8 cellular contexts compared by ENCODE assay signal in the genomic region with DNA sequence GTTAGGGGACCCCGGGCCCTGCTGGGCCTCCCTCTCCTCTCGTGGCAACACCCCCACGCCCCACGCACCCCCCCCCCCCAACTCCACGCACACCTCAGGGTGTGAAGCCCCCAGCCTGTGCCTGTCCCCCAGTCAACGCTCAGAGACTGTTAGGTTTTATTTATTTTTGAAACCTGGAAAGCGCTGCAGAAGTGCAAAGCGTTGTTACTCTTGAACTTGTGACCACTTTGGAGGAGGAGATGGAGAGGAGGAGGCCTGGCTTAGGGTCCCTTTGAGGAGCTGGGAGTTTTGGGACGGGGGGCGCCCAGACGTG. TPM values are rescaled to one million over a fixed set of nuclear protein-coding genes. Genes with fewer than 3 reads are reported as not detected.
A peak's percentile ranks its signal among the peaks of the same experiment; 100 is the strongest.
DNase-seq lines count a peak whose midpoint lies in the region; ATAC-seq and TF ChIP-seq lines count a peak whose summit lies in the region.

No MANE protein-coding gene starts in this region.

- H3K4me2 ChIP-seq in DND-41 (ENCODE audit: insufficient read depth, low read length), result peak overlapping the region; percentile 89
- peak overlapping the region; percentile 100 for H3K4me2 ChIP-seq in osteoblast (ENCODE audit: insufficient read depth, low read length)

- peak overlapping the region; percentile 58 for H3K9ac ChIP-seq in DND-41 (ENCODE audit: low read depth, low read length)

- no peaks in the 10 kb centered on the region for H3K27me3 ChIP-seq in DND-41 (ENCODE audit: insufficient read depth, low read length, poor library complexity)
- no peaks in the 10 kb centered on the region for H3K27me3 ChIP-seq in SJSA1 (replicated peaks)
- no peaks in the 10 kb centered on the region for H3K27me3 ChIP-seq in esophagus squamous epithelium
- no peaks in the 10 kb centered on the region for H3K27me3 ChIP-seq in osteoblast (ENCODE audit: insufficient read depth, low read length)

- no peaks in the 10 kb centered on the region for H4K20me1 ChIP-seq in DND-41 (ENCODE audit: insufficient read depth, low read length)
- H4K20me1 ChIP-seq in osteoblast (ENCODE audit: insufficient read depth, low read length), result no peaks in the 10 kb centered on the region

- H3K4me3 ChIP-seq in DND-41 (ENCODE audit: low read depth in 1 of 2, low read length in 2 of 2) (peak overlapping the region; percentile 25 to 66; a peak in 3 of 4 replicates), SJSA1 (peak overlapping the region; percentile 51), esophagus squamous epithelium (peak overlapping the region; percentile 59 to 89 (median 72)), osteoblast (ENCODE audit: insufficient read depth, low read length) (peak overlapping the region; percentile 77)

- H3K36me3 ChIP-seq in DND-41 (ENCODE audit: insufficient read depth, low read length) (peaks cover 5% of the 10 kb centered on the region; the same call in 1 of the 2 replicates), SJSA1 (no peaks in the 10 kb centered on the region), esophagus squamous epithelium (peaks cover 0 to 33% (median 8%) of the 10 kb centered on the region in 3 donors), osteoblast (ENCODE audit: insufficient read depth, low read length) (peaks cover 7% of the 10 kb centered on the region)

- no peak for ATAC-seq in DND-41 (ENCODE audit: insufficient read depth, low read depth)

- H3K27ac ChIP-seq in DND-41 (ENCODE audit: low read length), result peak overlapping the region; percentile 60; the same call in 1 of the 2 replicates
- H3K27ac ChIP-seq in SJSA1, result no peak overlapping the region
- peak overlapping the region; percentile 90 to 99 (median 97) for H3K27ac ChIP-seq in esophagus squamous epithelium
- H3K27ac ChIP-seq in osteoblast (ENCODE audit: low read depth, low read length), result peak overlapping the region; percentile 70

- H3K4me1 ChIP-seq in DND-41 (ENCODE audit: insufficient read depth, low read length), result peaks cover 41% of the 10 kb centered on the region
- H3K4me1 ChIP-seq in SJSA1 (replicated peaks), result peaks cover 16% of the 10 kb centered on the region
- H3K4me1 ChIP-seq in esophagus squamous epithelium, result peaks cover 32 to 83% (median 38%) of the 10 kb centered on the region in 3 donors
- peaks cover 24% of the 10 kb centered on the region for H3K4me1 ChIP-seq in osteoblast (ENCODE audit: insufficient read depth, low read length)

- no peak for TF ChIP-seq POLR2A in esophagus squamous epithelium (IDR thresholded peaks at IDR 0.05)

- H3K79me2 ChIP-seq in DND-41 (ENCODE audit: insufficient read depth, low read length), result no peaks in the 10 kb centered on the region
- H3K79me2 ChIP-seq in osteoblast (ENCODE audit: insufficient read depth, low read length), result no peaks in the 10 kb centered on the region

- H3K9me3 ChIP-seq in DND-41 (ENCODE audit: insufficient read depth, low read length, severe bottlenecking) (no peaks in the 10 kb centered on the region), SJSA1 (replicated peaks) (no peaks in the 10 kb centered on the region), esophagus squamous epithelium (no peaks in the 10 kb centered on the region), osteoblast (ENCODE audit: low read depth, low read length) (no peaks in the 10 kb centered on the region)

- TF ChIP-seq CTCF in DND-41 (IDR thresholded peaks at IDR 0.05; ENCODE audit: borderline replicate concordance, extremely low read depth, low read length, poor library complexity, severe bottlenecking) (no peak), esophagus squamous epithelium (IDR thresholded peaks at IDR 0.05) (no peak), osteoblast (IDR thresholded peaks at IDR 0.05; ENCODE audit: extremely low read depth, low read depth, low read length) (no peak)

- H2AFZ ChIP-seq in DND-41 (ENCODE audit: low read depth, low read length), result peak overlapping the region; percentile 80
- H2AFZ ChIP-seq in osteoblast (ENCODE audit: low read length), result peak overlapping the region; percentile 95

- intact Hi-C loops in esophagus squamous epithelium (cut with DNase I), result no loop called here

- WGBS in esophagus squamous epithelium, 2 donors, result 0 to 3% methylated on average over 3 to 7 of the region's 11 CpGs

- no peak for DNase-seq in DND-41
- no peak for DNase-seq in SJSA1 (ENCODE audit: low read depth in 1 of 2, low spot score in 2 of 2)
- no peak for DNase-seq in esophagus squamous epithelium (lab: John Stamatoyannopoulos, UW)
- no peak for DNase-seq in osteoblast (ENCODE audit: insufficient read length, low spot score, missing footprints)
- DNase-seq in NCI-H146 (lab: John Stamatoyannopoulos, UW), result no peak
- no peak for DNase-seq in activated CD4-positive, CD25-positive, alpha-beta regulatory T cell treated with anti-CD3 and anti-CD28 coated beads, Interleukin-2, amount 50 U/mL, for 72 hours
- no peak for DNase-seq in middle frontal gyrus (ENCODE audit: extremely low spot score, low spot score)
- no peak for DNase-seq in DMS79 (lab: John Stamatoyannopoulos, UW)

RNA-seq across cellular contexts. Expression of a gene that starts 0.9 kb away (rescaled TPM):
- 1.3 and 2.2 TPM in 2 replicates for total RNA-seq in SJSA1 (2014; rRNA removed; shearing (Covaris generic))
- total RNA-seq in esophagus squamous epithelium (10 to 100 TPM in 3 of 4 donors, 1 to 10 TPM in 1; 7.0 to 53.0 (median 19.2) TPM), osteoblast (31.5 and 40.1 TPM in 2 replicates)

RNA-seq across cellular contexts. Expression of a gene that starts 54.8 kb away (rescaled TPM):
- 14.7 and 14.9 TPM in 2 replicates for total RNA-seq in SJSA1 (2014; rRNA removed; shearing (Covaris generic))
- 10 to 100 TPM in 2 of 4 donors, 1 to 10 TPM in 2; 2.2 to 13.0 (median 7.2) TPM for total RNA-seq in esophagus squamous epithelium
- total RNA-seq in osteoblast, result 13.8 and 15.2 TPM in 2 replicates
